Comparison of ENCODE assay signal across 8 cellular contexts in genomic region chr9:121620777-121621437, GRCh38. TPM values are rescaled to one million over a fixed set of nuclear protein-coding genes. Genes with fewer than 3 reads are reported as not detected.
A peak's percentile ranks its signal among the peaks of the same experiment; 100 is the strongest.
DNase-seq lines count a peak whose midpoint lies in the region; ATAC-seq and TF ChIP-seq lines count a peak whose summit lies in the region.

No MANE protein-coding gene starts in this region.

- no peak overlapping the region for H3K4me3 ChIP-seq in coronary artery
- no peak overlapping the region for H3K4me3 ChIP-seq in psoas muscle

- peaks cover 53% of the 10 kb centered on the region for H3K4me1 ChIP-seq in psoas muscle

- no peaks in the 10 kb centered on the region for H3K9me3 ChIP-seq in psoas muscle

- no peaks in the 10 kb centered on the region for H3K36me3 ChIP-seq in psoas muscle (ENCODE audit: insufficient read depth in 1 of 2, low read depth in 1 of 2)

- intact Hi-C loops in psoas muscle (cut with DNase I): no loop called here

- ATAC-seq in psoas muscle (no peak), HG03045 (IDR thresholded peaks at IDR 0.05; ENCODE audit: unreplicated experiment) (no peak)

- peak overlapping the region in 1 of 2 donors; percentile 29 for H3K27ac ChIP-seq in coronary artery
- H3K27ac ChIP-seq in psoas muscle: peak overlapping the region; percentile 86

- peak; percentile 20 for TF ChIP-seq CTCF in coronary artery (IDR thresholded peaks at IDR 0.05)
- TF ChIP-seq CTCF in psoas muscle (IDR thresholded peaks at IDR 0.05): peak; percentile 26

- peak; percentile 66 for DNase-seq in DMS 273 (lab: John Stamatoyannopoulos, UW; ENCODE audit: unreplicated experiment)
- DNase-seq in DMS 273 treated with DMSO at 0.1 percent for 48 hours (lab: John Stamatoyannopoulos, UW): no peak
- DNase-seq in NCI-H460 (ENCODE audit: extremely low read depth, low read depth): peak; percentile 15
- no peak for DNase-seq in coronary artery (ENCODE audit: low spot score)
- DNase-seq in psoas muscle: no peak
- no peak for DNase-seq in activated gamma-delta T cell (lab: John Stamatoyannopoulos, UW)
- no peak for DNase-seq in C1 segment of cervical spinal cord (lab: John Stamatoyannopoulos, UW)

- 64 to 69% (median 66%) methylated on average over 3 of the region's 3 CpGs for WGBS in psoas muscle, 3 donors

- H3K27me3 ChIP-seq in psoas muscle (ENCODE audit: insufficient read depth in 3 of 3, low read length in 2 of 3): no peaks in the 10 kb centered on the region

RNA-seq across cellular contexts. Expression of gene DAB2IP, which starts 30.5 kb away (rescaled TPM):
- 3.8 and 3.9 TPM in 2 replicates for total RNA-seq in NCI-H460 (2014; rRNA removed; shearing (Covaris generic))
- polyA plus RNA-seq in NCI-H460 (2014; cell fraction: nucleus; rRNA removed): 3.2 and 3.3 TPM in 2 replicates
- total RNA-seq in psoas muscle: 10 to 100 TPM; 33.4 to 66.2 (median 50.7) TPM
- polyA plus RNA-seq in psoas muscle: 10 to 100 TPM; 14.1 to 18.7 (median 14.4) TPM

Comparison
In these comparisons a context has a peak if more than half of its experiments do, and no peak if none do; other contexts are left out.
1. DNase-seq: peak in DMS 273 (single experiment) and NCI-H460 (single experiment); none in DMS 273 treated with DMSO at 0.1 percent for 48 hours (single experiment), coronary artery (single experiment), psoas muscle (0 of 2), activated gamma-delta T cell (single experiment) and C1 segment of cervical spinal cord (0 of 14).